9 cellular contexts compared by ENCODE assay signal in the genomic region with DNA sequence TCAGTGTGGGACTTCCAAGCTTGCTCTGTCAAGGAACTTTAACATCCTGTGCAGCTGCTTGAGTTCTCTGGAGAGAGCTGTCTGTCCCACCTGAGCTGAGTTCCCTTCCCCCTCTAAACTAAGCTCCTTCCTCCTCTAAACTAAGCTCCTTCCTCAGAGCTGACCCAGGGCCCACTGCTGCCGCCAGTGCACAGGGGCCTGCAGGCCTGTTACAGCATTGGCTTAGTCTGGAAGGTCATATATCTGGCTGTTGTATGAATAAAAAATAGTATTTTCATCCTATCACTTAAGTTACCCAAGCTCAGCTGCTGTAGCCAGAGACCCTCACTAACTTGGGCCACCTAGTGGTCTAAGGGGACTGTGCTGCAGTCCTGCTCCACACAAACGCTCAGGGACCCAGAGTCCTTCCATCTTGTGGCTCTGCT.
DNase-seq lines count a peak whose midpoint lies in the region; ATAC-seq and TF ChIP-seq lines count a peak whose summit lies in the region.
"Had no signal": no experiment of that assay in that cellular context is flagged by ENCODE, and none has a peak within 500 bp of the region (broad histone marks: within the 10 kb centered on the region; RNA-seq: fewer than 3 reads in every experiment).

No MANE protein-coding gene starts in this region.

- H3K27me3 ChIP-seq in Caco-2 (replicated peaks; ENCODE audit: control insufficient read depth, insufficient read depth, low read length) (no peaks in the 10 kb centered on the region), body of pancreas (no peaks in the 10 kb centered on the region)
- H3K27me3 ChIP-seq in CD8-positive, alpha-beta T cell (ENCODE audit: insufficient read depth, low read length), result no peaks in the 10 kb centered on the region

- H3K27ac Mint-ChIP-seq in Caco-2 (ENCODE audit: unreplicated experiment), result no peak overlapping the region
- no peak overlapping the region for H3K27ac Mint-ChIP-seq in CD8-positive, alpha-beta T cell

- TF ChIP-seq CTCF in Caco-2 (IDR thresholded peaks at IDR 0.05; ENCODE audit: insufficient read depth in 1 of 2, low read depth in 1 of 2, low read length in 1 of 2, severe bottlenecking in 1 of 2, unreplicated experiment in 1 of 2) (peak; percentile 26 to 33), body of pancreas (IDR thresholded peaks at IDR 0.05) (peak in 1 of 7 experiments; percentile 7), mucosa of descending colon (IDR thresholded peaks at IDR 0.05) (no peak)
- TF ChIP-seq CTCF in CD8-positive, alpha-beta T cell (IDR thresholded peaks at IDR 0.05), result no peak

- CTCF ChIA-PET in Caco-2 (lab: Charles Lee), result no interaction called here
- CTCF ChIA-PET in CD8-positive, alpha-beta T cell (lab: Charles Lee), result interaction anchor here (1.0 to 1.2 kb wide), 3 partner anchors 8 to 351 kb away, joined by 3 read pairs; no protein-coding TSS in a partner anchor

- H3K4me3 ChIP-seq in Caco-2 (ENCODE audit: low read depth, low read length), result no peak overlapping the region
- H3K4me3 ChIP-seq in body of pancreas, result no peak overlapping the region
- H3K4me3 ChIP-seq in mucosa of descending colon, result no peak overlapping the region
- H3K4me3 ChIP-seq in CD8-positive, alpha-beta T cell (ENCODE audit: low read depth, low read length), result no peak overlapping the region

- no TSS peak for BruUV-seq in Caco-2 (replicated peaks; lab: Mats Ljungman, UMichigan)

- H3K4me3 Mint-ChIP-seq in Caco-2 (ENCODE audit: unreplicated experiment), result no peak overlapping the region
- no peak overlapping the region for H3K4me3 Mint-ChIP-seq in CD8-positive, alpha-beta T cell

- peak overlapping the region; percentile 29 to 77 (median 65) for H3K27ac ChIP-seq in body of pancreas
- no peak overlapping the region for H3K27ac ChIP-seq in CD8-positive, alpha-beta T cell (ENCODE audit: low read depth, low read length)

- no peak for TF ChIP-seq POLR2A in body of pancreas (IDR thresholded peaks at IDR 0.05)

- H3K4me1 Mint-ChIP-seq in Caco-2 (ENCODE audit: low read depth, unreplicated experiment), result no peaks in the 10 kb centered on the region
- no peaks in the 10 kb centered on the region for H3K4me1 Mint-ChIP-seq in CD8-positive, alpha-beta T cell (ENCODE audit: low read depth)

- intact Hi-C loops in Caco-2 (cut with micrococcal nuclease; ENCODE audit: unreplicated experiment) (no loop called here), body of pancreas (cut with DNase I) (no loop called here), mucosa of descending colon (cut with DNase I, micrococcal nuclease) (no loop called here)
- intact Hi-C loops in CD8-positive, alpha-beta T cell (cut with DNase I, micrococcal nuclease), result loop anchor here in 1 of 2 experiments (1.0 kb wide), 1 partner anchor 27 kb away; no protein-coding TSS in a partner anchor

- no peaks in the 10 kb centered on the region for H3K9me3 Mint-ChIP-seq in Caco-2 (ENCODE audit: unreplicated experiment)
- no peaks in the 10 kb centered on the region for H3K9me3 Mint-ChIP-seq in CD8-positive, alpha-beta T cell

- H3K4me1 ChIP-seq in Caco-2, result no peaks in the 10 kb centered on the region
- H3K4me1 ChIP-seq in body of pancreas, result peaks cover 18% of the 10 kb centered on the region
- peaks cover 5% of the 10 kb centered on the region for H3K4me1 ChIP-seq in mucosa of descending colon (ENCODE audit: low read depth)
- no peaks in the 10 kb centered on the region for H3K4me1 ChIP-seq in CD8-positive, alpha-beta T cell (ENCODE audit: insufficient read depth, low read length)

- peak in 1 of 2 experiments; percentile 17 for DNase-seq in Caco-2
- peak; percentile 8 to 12 for DNase-seq in Kasumi-1 (lab: John Stamatoyannopoulos, UW)
- DNase-seq in body of pancreas, result no peak
- no peak for DNase-seq in mucosa of descending colon
- DNase-seq in CD8-positive, alpha-beta T cell, result no peak
- DNase-seq: T1000 had no signal

- H3K36me3 ChIP-seq in Caco-2 (ENCODE audit: control insufficient read depth, insufficient read depth, low read length), result no peaks in the 10 kb centered on the region
- H3K36me3 ChIP-seq in body of pancreas (replicated peaks in 1 of 2; ENCODE audit: insufficient read depth in 1 of 2, low read depth in 2 of 2), result no peaks in the 10 kb centered on the region
- no peaks in the 10 kb centered on the region for H3K36me3 ChIP-seq in mucosa of descending colon (ENCODE audit: low read depth)
- no peaks in the 10 kb centered on the region for H3K36me3 ChIP-seq in CD8-positive, alpha-beta T cell (ENCODE audit: insufficient read depth, low read length)

- H3K27me3 Mint-ChIP-seq in Caco-2 (ENCODE audit: insufficient read depth, unreplicated experiment), result no peaks in the 10 kb centered on the region
- H3K27me3 Mint-ChIP-seq in CD8-positive, alpha-beta T cell (ENCODE audit: low read depth), result peaks cover 6% of the 10 kb centered on the region

- WGBS in body of pancreas, 2 donors, result 75 to 82% methylated on average over 1 to 2 of the region's 2 CpGs

- POLR2A ChIA-PET in Caco-2 (lab: Charles Lee), result no interaction called here
- POLR2A ChIA-PET in CD8-positive, alpha-beta T cell (lab: Charles Lee), result no interaction called here

- H3K9me3 ChIP-seq in Caco-2 (no peaks in the 10 kb centered on the region), body of pancreas (no peaks in the 10 kb centered on the region), mucosa of descending colon (no peaks in the 10 kb centered on the region)
- no peaks in the 10 kb centered on the region for H3K9me3 ChIP-seq in CD8-positive, alpha-beta T cell (ENCODE audit: low read length)

- no peaks in the 10 kb centered on the region for H3K36me3 Mint-ChIP-seq in Caco-2 (ENCODE audit: insufficient read depth, unreplicated experiment)
- no peaks in the 10 kb centered on the region for H3K36me3 Mint-ChIP-seq in CD8-positive, alpha-beta T cell

- ATAC-seq in body of pancreas (peak; percentile 5), mucosa of descending colon (peak; percentile 19), HG03045 (IDR thresholded peaks at IDR 0.05; ENCODE audit: unreplicated experiment) (no peak), HG02642 (IDR thresholded peaks at IDR 0.05; ENCODE audit: poor library complexity, unreplicated experiment) (no peak), HG03039 (IDR thresholded peaks at IDR 0.05; ENCODE audit: unreplicated experiment) (no peak)
- no peak for ATAC-seq in CD8-positive, alpha-beta T cell

Comparison
In these comparisons a context has a peak if more than half of its experiments do, and no peak if none do; other contexts are left out.
1. DNase-seq: peak in Kasumi-1 (2 of 2); none in body of pancreas (0 of 4), mucosa of descending colon (0 of 3) and CD8-positive, alpha-beta T cell (0 of 7).
2. CTCF ChIP-seq: peak in Caco-2 (2 of 2); none in mucosa of descending colon (single experiment) and CD8-positive, alpha-beta T cell (single experiment).
3. ATAC-seq: peak in body of pancreas (single experiment) and mucosa of descending colon (single experiment); none in CD8-positive, alpha-beta T cell (single experiment), HG03045 (single experiment), HG02642 (single experiment) and HG03039 (single experiment).